In the genomic region with DNA sequence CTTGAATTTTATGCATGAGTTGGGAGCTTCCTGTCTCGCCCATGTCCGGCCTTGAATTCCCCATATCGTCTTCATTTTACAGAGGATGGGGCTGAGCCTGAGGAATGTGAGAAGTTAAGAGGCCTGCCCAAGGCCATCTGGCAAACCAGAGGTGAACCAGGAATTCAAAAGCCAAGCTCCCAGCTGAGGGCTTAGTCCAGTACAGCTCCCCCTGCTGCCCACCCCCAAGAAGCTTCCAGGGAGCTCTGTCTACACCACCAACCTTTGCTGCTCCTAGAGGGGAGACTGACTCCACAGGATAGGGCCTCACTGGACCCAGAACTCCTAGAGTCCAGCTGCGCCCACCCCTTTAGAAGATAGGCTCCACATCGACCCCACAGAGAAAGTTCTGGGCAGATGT, we compare ENCODE assay signal across 10 cellular contexts. TPM values are rescaled to one million over a fixed set of nuclear protein-coding genes. Genes with fewer than 3 reads are reported as not detected.
A peak's percentile ranks its signal among the peaks of the same experiment; 100 is the strongest.
DNase-seq lines count a peak whose midpoint lies in the region; ATAC-seq, FAIRE-seq and TF ChIP-seq lines count a peak whose summit lies in the region.
"Had no signal": no experiment of that assay in that cellular context is flagged by ENCODE, and none has a peak within 500 bp of the region (broad histone marks: within the 10 kb centered on the region; RNA-seq: fewer than 3 reads in every experiment).

No MANE protein-coding gene starts in this region.

- peak in 2 of 3 experiments; percentile 17 to 23 for TF ChIP-seq CTCF in keratinocyte (optimal IDR thresholded peaks at IDR 0.05 in 1 of 3, IDR thresholded peaks at IDR 0.05 in 1 of 3, conservative IDR thresholded peaks at IDR 0.05 in 1 of 3; ENCODE audit: extremely low read depth in 1 of 3, insufficient read depth in 2 of 3, low read length in 3 of 3)

- no peaks in the 10 kb centered on the region for H3K9me1 ChIP-seq in keratinocyte (ENCODE audit: control insufficient read depth, extremely low read depth, insufficient read depth, low read length)

- H4K20me1 ChIP-seq in keratinocyte (ENCODE audit: control insufficient read depth, extremely low read depth, insufficient read depth, low read length), result no peaks in the 10 kb centered on the region

- H3K9me3 ChIP-seq in keratinocyte (ENCODE audit: control insufficient read depth, low read depth, low read length), result no peaks in the 10 kb centered on the region

- no peak overlapping the region for H3K4me2 ChIP-seq in keratinocyte (ENCODE audit: control insufficient read depth, extremely low read depth, insufficient read depth, low read depth, low read length)

- no peaks in the 10 kb centered on the region for H3K36me3 ChIP-seq in H7 (replicated peaks; ENCODE audit: control insufficient read depth, insufficient read depth, low read length)
- no peaks in the 10 kb centered on the region for H3K36me3 ChIP-seq in keratinocyte (ENCODE audit: control insufficient read depth in 2 of 2, extremely low read depth in 1 of 2, insufficient read depth in 2 of 2, low read length in 2 of 2)

- H3K4me3 ChIP-seq in H7 (ENCODE audit: insufficient read depth, low read depth, low read length) (no peak overlapping the region), keratinocyte (ENCODE audit: control insufficient read depth in 2 of 3, extremely low read depth in 1 of 3, insufficient read depth in 2 of 3, low read depth in 1 of 3, low read length in 3 of 3) (no peak overlapping the region)

- H3K9ac ChIP-seq in keratinocyte (ENCODE audit: control insufficient read depth, extremely low read depth, insufficient read depth, low read length), result no peak overlapping the region

- FAIRE-seq in keratinocyte (lab: Jason Lieb, UNC), result no peak
- FAIRE-seq: H54 had no signal

- no peak overlapping the region for H3K27ac ChIP-seq in keratinocyte (ENCODE audit: control insufficient read depth, insufficient read depth, low read length)

- DNase-seq in DMS 273 treated with DMSO at 0.1 percent for 48 hours (lab: John Stamatoyannopoulos, UW) (peak; percentile 64), H7 (peak; percentile 84), keratinocyte (ENCODE audit: low read depth, low spot score) (no peak), NCI-H345 (lab: John Stamatoyannopoulos, UW) (no peak)
- DNase-seq in activated effector memory CD4-positive, alpha-beta T cell treated with Interleukin-2 at 50 U/mL for 16 hours, result no peak
- DNase-seq: posterior cingulate gyrus had no signal

- ATAC-seq in SK-N-SH treated with all-trans-retinoic acid at 6 μM for 48 hours (peak; percentile 46; the same call in 2 of the 3 replicates), HG03469 (IDR thresholded peaks at IDR 0.05; ENCODE audit: unreplicated experiment) (no peak), GM21381 (IDR thresholded peaks at IDR 0.05; ENCODE audit: unreplicated experiment) (no peak)

- no peaks in the 10 kb centered on the region; the same call in 1 of the 2 replicates for H3K27me3 ChIP-seq in H7 (ENCODE audit: control insufficient read depth, insufficient read depth, low read length)
- no peaks in the 10 kb centered on the region for H3K27me3 ChIP-seq in keratinocyte (ENCODE audit: control insufficient read depth, extremely low read depth, insufficient read depth, low read length)

- H2AFZ ChIP-seq in keratinocyte (ENCODE audit: control insufficient read depth, low read length), result no peak overlapping the region

- dilution Hi-C loops in keratinocyte (cut with MboI; ENCODE audit: extremely low pct_ligation_motif_present, low sequenced_read_pairs), result no loop called here

- no peaks in the 10 kb centered on the region for H3K4me1 ChIP-seq in keratinocyte (ENCODE audit: control insufficient read depth, extremely low read depth, insufficient read depth, low read length)

- no peaks in the 10 kb centered on the region for H3K79me2 ChIP-seq in keratinocyte (ENCODE audit: control insufficient read depth, insufficient read depth, low read length)

TF ChIP-seq in SK-N-SH treated with all-trans-retinoic acid at 6 μM for 48 hours, 23 proteins besides CTCF, POLR2A, EP300 and RAD21:
- TF ChIP-seq RARB (CRISPR knock-in tag; IDR thresholded peaks at IDR 0.05), result no peak
- TF ChIP-seq TCF4 (CRISPR knock-in tag; IDR thresholded peaks at IDR 0.05; ENCODE audit: borderline replicate concordance), result no peak
- no peak for TF ChIP-seq ZNF565 (CRISPR knock-in tag; conservative IDR thresholded peaks at IDR 0.05; ENCODE audit: low read depth)
- no peak for TF ChIP-seq TOX (CRISPR knock-in tag; IDR thresholded peaks at IDR 0.05; ENCODE audit: borderline replicate concordance)
- no peak for TF ChIP-seq ZNF70 (CRISPR knock-in tag; IDR thresholded peaks at IDR 0.05)
- TF ChIP-seq BACH2 (CRISPR knock-in tag; IDR thresholded peaks at IDR 0.05; ENCODE audit: borderline replicate concordance), result no peak
- no peak for TF ChIP-seq OSR1 (CRISPR knock-in tag; IDR thresholded peaks at IDR 0.05)
- TF ChIP-seq ARNTL (CRISPR knock-in tag; IDR thresholded peaks at IDR 0.05; ENCODE audit: borderline replicate concordance, low read depth), result no peak
- no peak for TF ChIP-seq SNAI2 (CRISPR knock-in tag; IDR thresholded peaks at IDR 0.05)
- TF ChIP-seq ZFP30 (CRISPR knock-in tag; IDR thresholded peaks at IDR 0.05), result no peak
- TF ChIP-seq ZC3H10 (CRISPR knock-in tag; IDR thresholded peaks at IDR 0.05), result no peak
- TF ChIP-seq ISL1 (CRISPR knock-in tag; IDR thresholded peaks at IDR 0.05), result no peak
TF ChIP-seq in SK-N-SH treated with all-trans-retinoic acid at 6 μM for 48 hours: peak in this region for 0.

RNA-seq across cellular contexts. Expression of a gene that starts 20.7 kb away (rescaled TPM):
- not detected in 2 replicates for total RNA-seq in H7 (2014; rRNA removed; shearing (Covaris generic))
- polyA plus RNA-seq in keratinocyte, result not detected in 3 replicates
- polyA plus RNA-seq in keratinocyte (2011; ENCODE audit: low read depth), result not detected
- polyA plus RNA-seq in keratinocyte (2011; cell fraction: cytosol; rRNA removed), result not detected in 2 replicates
- not detected in 2 replicates for polyA plus RNA-seq in keratinocyte (2011; cell fraction: nucleus; rRNA removed)
- not detected in 2 replicates for polyA plus RNA-seq in keratinocyte (2012; ENCODE audit: low replicate concordance)
- not detected in 3 replicates for polyA minus RNA-seq in keratinocyte
- polyA minus RNA-seq in keratinocyte (2011; cell fraction: cytosol; rRNA and poly(A)+ RNA removed), result not detected
- polyA minus RNA-seq in keratinocyte (2011; cell fraction: nucleus; rRNA and poly(A)+ RNA removed), result not detected in 2 replicates

Comparison
In these comparisons a context has a peak if more than half of its experiments do, and no peak if none do; other contexts are left out.
1. DNase-seq: peak in DMS 273 treated with DMSO at 0.1 percent for 48 hours (single experiment) and H7 (single experiment); none in keratinocyte (single experiment), NCI-H345 (single experiment) and activated effector memory CD4-positive, alpha-beta T cell treated with Interleukin-2 at 50 U/mL for 16 hours (single experiment).